ENCODE assay signal across 33 cellular contexts in genomic region chrX:8801041-8801599, GRCh38. TPM values are rescaled to one million over a fixed set of nuclear protein-coding genes. Genes with fewer than 3 reads are reported as not detected.
"Had no signal": no experiment of that assay in that cellular context is flagged by ENCODE, and none has a peak within 500 bp of the region (broad histone marks: within the 10 kb centered on the region; RNA-seq: fewer than 3 reads in every experiment).

Gene FAM9A, minus strand, starts transcription at chrX:8801383. Its CDS starts 1,212 bp downstream, at chrX:8800171.

- H3K27ac ChIP-seq: neural progenitor cell, ovary, parathyroid adenoma, psoas muscle, skin epidermis, spleen, suprapubic skin, thoracic aorta, thyroid gland, tibial nerve, upper lobe of left lung, vagina had no signal

- H3K27me3 ChIP-seq: neural progenitor cell, ovary, spleen, suprapubic skin, thyroid gland, tibial nerve, upper lobe of left lung, vagina had no signal

- H3K4me1 ChIP-seq: neural progenitor cell, parathyroid adenoma, psoas muscle, spleen, suprapubic skin, thyroid gland, tibial nerve, upper lobe of left lung, vagina had no signal

- H2AFZ ChIP-seq: neural progenitor cell, parathyroid adenoma had no signal

- H3K9me3 ChIP-seq: ovary, psoas muscle, spleen, suprapubic skin, thoracic aorta, thyroid gland, tibial nerve, upper lobe of left lung, vagina had no signal

- H3K4me3 ChIP-seq: neural progenitor cell, ovary, psoas muscle, skin epidermis, smooth muscle cell, spleen, suprapubic skin, thoracic aorta, thyroid gland, tibial nerve, upper lobe of left lung, vagina had no signal

- H3K4me2 ChIP-seq: neural progenitor cell, smooth muscle cell had no signal

- H3K36me3 ChIP-seq: neural progenitor cell, ovary, spleen, suprapubic skin, thoracic aorta, thyroid gland, tibial nerve, upper lobe of left lung, vagina had no signal

- H3K79me2 ChIP-seq: parathyroid adenoma had no signal

- H3K9ac ChIP-seq: neural progenitor cell, parathyroid adenoma had no signal

- DNase-seq: naive thymus-derived CD4-positive, alpha-beta T cell; natural killer cell; occipital lobe; ovary; psoas muscle; right cardiac atrium; spleen; stimulated activated CD4-positive, alpha-beta T cell treated with anti-CD3 and anti-CD28 coated beads, Interleukin-12 subunit alpha, Interleukin-12 subunit beta, amount 100 ng/mL, for 4 hours; stimulated activated CD4-positive, alpha-beta T cell treated with anti-CD3 and anti-CD28 coated beads, Interleukin-1b, Interleukin-23, amount 100 ng/mL, for 48 hours; stimulated activated CD4-positive, alpha-beta T cell treated with anti-CD3 and anti-CD28 coated beads, Interleukin-4, amount 100 ng/mL, for 1 hour; stimulated activated CD4-positive, alpha-beta T cell treated with anti-CD3 and anti-CD28 coated beads, Interleukin-4, amount 100 ng/mL, for 4 hours; stimulated activated CD8-positive, alpha-beta memory T cell treated with anti-CD3 and anti-CD28 coated beads, Interleukin-4, amount 100 ng/mL, for 48 hours; stimulated activated naive CD4-positive, alpha-beta T cell; stimulated activated naive CD8-positive, alpha-beta T cell treated with anti-CD3 and anti-CD28 coated beads, Interleukin-15, amount 100 ng/mL, for 72 hours; stimulated activated naive CD8-positive, alpha-beta T cell treated with anti-CD3 and anti-CD28 coated beads, Interleukin-15, Interleukin-2, amounts not matched to agents 100 U/mL and 50 U/mL, for 24 hours; substantia nigra; thyroid gland; trophoblast cell had no signal

- FAIRE-seq: urothelium cell line had no signal

RNA-seq across cellular contexts. Expression of gene FAM9A, which starts in this region (rescaled TPM):
- total RNA-seq: naive thymus-derived CD4-positive, alpha-beta T cell; natural killer cell; occipital lobe; osteoblast; ovary; progenitor cell of endocrine pancreas; psoas muscle; renal cortical epithelial cell; right cardiac atrium; sciatic nerve; smooth muscle cell; spleen; suprapubic skin; thoracic aorta; thyroid gland; tibial nerve; upper lobe of left lung; ureter; vagina had no signal
- polyA plus RNA-seq: naive thymus-derived CD4-positive, alpha-beta T cell; ovary; psoas muscle; right cardiac atrium; smooth muscle cell; spleen had no signal
